ENCODE assay signal across 9 cellular contexts in genomic region chr3:14949126-14949525, GRCh38. TPM values are rescaled to one million over a fixed set of nuclear protein-coding genes. Genes with fewer than 3 reads are reported as not detected.
DNase-seq lines count a peak whose midpoint lies in the region; ATAC-seq and TF ChIP-seq lines count a peak whose summit lies in the region.
"Had no signal": no experiment of that assay in that cellular context is flagged by ENCODE, and none has a peak within 500 bp of the region (broad histone marks: within the 10 kb centered on the region; RNA-seq: fewer than 3 reads in every experiment).

No MANE protein-coding gene starts in this region.

- H3K4me1 ChIP-seq in thoracic aorta (ENCODE audit: control insufficient read depth in 1 of 2, low read depth in 2 of 2) = peaks cover 19 to 43% of the 10 kb centered on the region in 2 donors

- no peaks in the 10 kb centered on the region for H3K9me3 ChIP-seq in thoracic aorta

- H3K36me3 Mint-ChIP-seq in activated CD4-positive, alpha-beta T cell treated with anti-CD3 and anti-CD28 coated beads, Interleukin-2, amount 10 ng/mL, durations not matched to agents 24 days and 14 days (ENCODE audit: low read depth) = peaks cover 29% of the 10 kb centered on the region

- H3K4me1 Mint-ChIP-seq in activated CD4-positive, alpha-beta T cell treated with anti-CD3 and anti-CD28 coated beads, Interleukin-2, amount 10 ng/mL, durations not matched to agents 24 days and 14 days = peaks cover 28% of the 10 kb centered on the region

- DNase-seq in activated CD4-positive, alpha-beta T cell treated with anti-CD3 and anti-CD28 coated beads, Interleukin-2, amount 10 ng/mL, durations not matched to agents 24 days and 14 days = no peak
- DNase-seq in activated CD4-positive, alpha-beta T cell treated with anti-CD3 and anti-CD28 coated beads for 4 hours = no peak
- DNase-seq in kidney tubule cell (ENCODE audit: low spot score) (peak; percentile 29), thoracic aorta (ENCODE audit: low spot score) (no peak), GM19238 (ENCODE audit: insufficient read length, low spot score) (no peak), A172 (ENCODE audit: low spot score) (no peak)
- DNase-seq: T-helper 9 cell had no signal

- no peak for TF ChIP-seq CTCF in thoracic aorta (IDR thresholded peaks at IDR 0.05)

- ATAC-seq in thoracic aorta (ENCODE audit: insufficient number of reproducible peaks, low FRiP score, low read depth) (no peak), HG03571 (IDR thresholded peaks at IDR 0.05; ENCODE audit: unreplicated experiment) (no peak)

- H3K4me3 ChIP-seq in thoracic aorta = peak overlapping the region; percentile 96

- H3K4me3 Mint-ChIP-seq in activated CD4-positive, alpha-beta T cell treated with anti-CD3 and anti-CD28 coated beads, Interleukin-2, amount 10 ng/mL, durations not matched to agents 24 days and 14 days = peak overlapping the region; percentile 100

- H3K27ac ChIP-seq in angular gyrus (ENCODE audit: low read depth, low read length) (peak overlapping the region; percentile 100), thoracic aorta (peak overlapping the region; percentile 75 to 99)

- peaks cover 6% of the 10 kb centered on the region for H3K36me3 ChIP-seq in thoracic aorta

- H3K27me3 Mint-ChIP-seq in activated CD4-positive, alpha-beta T cell treated with anti-CD3 and anti-CD28 coated beads, Interleukin-2, amount 10 ng/mL, durations not matched to agents 24 days and 14 days = no peaks in the 10 kb centered on the region

- H3K27ac Mint-ChIP-seq in activated CD4-positive, alpha-beta T cell treated with anti-CD3 and anti-CD28 coated beads, Interleukin-2, amount 10 ng/mL, durations not matched to agents 24 days and 14 days = peak overlapping the region; percentile 100

- intact Hi-C loops in activated CD4-positive, alpha-beta T cell treated with anti-CD3 and anti-CD28 coated beads, Interleukin-2, amount 10 ng/mL, durations not matched to agents 24 days and 14 days (cut with micrococcal nuclease) = loop anchor here (5.0 to 10.0 kb wide), 3 partner anchors 517 to 827 kb away; partner anchors contain the start of genes CHCHD4 and SLC6A6

- H3K9me3 Mint-ChIP-seq in activated CD4-positive, alpha-beta T cell treated with anti-CD3 and anti-CD28 coated beads, Interleukin-2, amount 10 ng/mL, durations not matched to agents 24 days and 14 days = no peaks in the 10 kb centered on the region

- no peaks in the 10 kb centered on the region for H3K27me3 ChIP-seq in thoracic aorta (replicated peaks; ENCODE audit: insufficient read depth)

RNA-seq across cellular contexts. Expression of gene NR2C2, which starts 1.7 kb away (rescaled TPM):
- total RNA-seq in activated CD4-positive, alpha-beta T cell treated with anti-CD3 and anti-CD28 coated beads, Interleukin-2, amount 10 ng/mL, durations not matched to agents 24 days and 14 days = 48.8 and 52.5 TPM in 2 replicates
- 10 to 100 TPM; 43.5 to 79.1 TPM for total RNA-seq in thoracic aorta
- total RNA-seq in A172 (2014; rRNA removed; shearing (Covaris generic)) = 20.3 and 24.4 TPM in 2 replicates
